Comparison of ENCODE assay signal across 26 cellular contexts in genomic region chr10:77675347-77675746, GRCh38. TPM values are rescaled to one million over a fixed set of nuclear protein-coding genes. Genes with fewer than 3 reads are reported as not detected.
"Had no signal": no experiment of that assay in that cellular context is flagged by ENCODE, and none has a peak within 500 bp of the region (broad histone marks: within the 10 kb centered on the region; RNA-seq: fewer than 3 reads in every experiment).

No MANE protein-coding gene starts in this region.

- H3K27ac ChIP-seq: brain microvascular endothelial cell, dorsolateral prefrontal cortex, epithelial cell of prostate, left lung, thyroid gland had no signal

- H3K4me1 ChIP-seq: left lung, thyroid gland had no signal

- H3K4me3 Mint-ChIP-seq: activated CD4-positive, alpha-beta memory T cell treated with anti-CD3 and anti-CD28 coated beads, Interleukin-2, amount 10 ng/mL, durations not matched to agents 7 days and 5 days; activated naive CD4-positive, alpha-beta T cell treated with anti-CD3 and anti-CD28 coated beads for 36 hours; nephron progenitor cell had no signal

- FAIRE-seq: colon, keratinocyte, urothelium cell line had no signal

- H3K4me3 ChIP-seq: dorsolateral prefrontal cortex, left lung, thyroid gland had no signal

- H3K4me1 Mint-ChIP-seq: activated CD4-positive, alpha-beta memory T cell treated with anti-CD3 and anti-CD28 coated beads, Interleukin-2, amount 10 ng/mL, durations not matched to agents 7 days and 5 days had no signal

- H3K27me3 ChIP-seq: brain microvascular endothelial cell, dorsolateral prefrontal cortex, thyroid gland had no signal

- H3K9me3 Mint-ChIP-seq: activated CD4-positive, alpha-beta memory T cell treated with anti-CD3 and anti-CD28 coated beads, Interleukin-2, amount 10 ng/mL, durations not matched to agents 7 days and 5 days; activated naive CD4-positive, alpha-beta T cell treated with anti-CD3 and anti-CD28 coated beads for 36 hours; activated T-helper 2 cell treated with anti-CD3 and anti-CD28 coated beads, Interferon-gamma antibody, Interleukin-2, Interleukin-4, amounts not matched to agents 10 μg/mL and 5 μg/mL and 100 μg/mL, durations not matched to agents 14 hours and 24 hours and 36 hours; nephron progenitor cell had no signal

- DNase-seq: activated CD4-positive, alpha-beta memory T cell treated with anti-CD3 and anti-CD28 coated beads, Interleukin-2, amount 10 ng/mL, durations not matched to agents 7 days and 5 days; activated CD4-positive, alpha-beta T cell treated with anti-CD3 and anti-CD28 coated beads for 48 hours; activated CD4-positive, CD25-positive, alpha-beta regulatory T cell; activated naive CD4-positive, alpha-beta T cell treated with anti-CD3 and anti-CD28 coated beads for 36 hours; activated T-cell treated with anti-CD3 and anti-CD28 coated beads, Interleukin-2, amount 50 U/mL, for 1 hour; aorta; brain microvascular endothelial cell; central memory CD4-positive, alpha-beta T cell; dorsolateral prefrontal cortex; foreskin melanocyte; glutamatergic neuron; left lung; mammary epithelial cell; midbrain; nephron progenitor cell; occipital lobe; stimulated activated CD4-positive, alpha-beta T cell treated with anti-CD3 and anti-CD28 coated beads, Interleukin-12 subunit alpha, Interleukin-12 subunit beta, amount 100 ng/mL, for 4 hours; stimulated activated CD4-positive, alpha-beta T cell treated with anti-CD3 and anti-CD28 coated beads, Interleukin-1b, Interleukin-23, amount 100 ng/mL, for 48 hours; stimulated activated CD8-positive, alpha-beta memory T cell treated with anti-CD3 and anti-CD28 coated beads, Interleukin-4, amount 100 ng/mL, for 48 hours; stimulated activated naive CD4-positive, alpha-beta T cell treated with Interleukin-2 at 50 U/mL for 16 hours; thyroid gland had no signal

- H3K27ac Mint-ChIP-seq: activated CD4-positive, alpha-beta memory T cell treated with anti-CD3 and anti-CD28 coated beads, Interleukin-2, amount 10 ng/mL, durations not matched to agents 7 days and 5 days; activated naive CD4-positive, alpha-beta T cell treated with anti-CD3 and anti-CD28 coated beads for 36 hours; activated T-helper 2 cell treated with anti-CD3 and anti-CD28 coated beads, Interferon-gamma antibody, Interleukin-2, Interleukin-4, amounts not matched to agents 10 μg/mL and 5 μg/mL and 100 μg/mL, durations not matched to agents 14 hours and 24 hours and 36 hours; nephron progenitor cell had no signal

- H3K36me3 ChIP-seq: brain microvascular endothelial cell, left lung, thyroid gland had no signal

- H3K9me3 ChIP-seq: left lung, thyroid gland had no signal

RNA-seq across cellular contexts. Expression of gene KCNMA1, which starts 37.7 kb away (rescaled TPM):
- total RNA-seq: activated naive CD4-positive, alpha-beta T cell treated with anti-CD3 and anti-CD28 coated beads for 36 hours had no signal
